In the genomic region with DNA sequence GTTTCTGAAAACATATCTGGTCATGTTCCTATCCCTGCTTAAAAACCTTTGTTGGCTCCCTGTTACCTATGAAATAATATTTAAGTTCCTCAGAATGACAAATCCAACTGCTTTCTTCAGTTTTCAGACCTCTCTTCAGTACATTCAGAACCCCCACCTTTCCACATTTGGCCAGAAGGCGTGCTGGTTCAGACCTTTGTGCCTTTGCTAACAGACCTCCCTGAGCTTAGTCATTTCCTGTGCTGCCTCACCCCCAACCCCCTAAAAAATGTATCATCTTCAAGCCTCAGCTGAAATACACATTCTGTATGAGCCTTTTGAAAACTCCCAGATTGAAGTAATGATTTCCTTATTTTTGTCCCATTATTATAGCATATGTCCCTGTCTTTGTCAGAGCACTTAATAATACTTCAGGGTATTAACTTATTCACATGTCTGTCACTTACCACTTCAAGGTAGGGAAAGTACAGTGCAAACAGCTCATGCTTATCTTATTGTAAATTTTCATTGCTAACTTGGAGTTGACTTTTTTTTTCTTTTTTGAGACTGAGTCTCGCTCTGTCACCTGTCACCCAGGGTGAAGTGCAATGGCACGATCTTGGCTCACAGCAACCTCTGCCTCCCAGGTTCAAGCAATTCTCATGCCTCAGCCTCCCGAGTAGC, we compare ENCODE assay signal across 9 cellular contexts. TPM values are rescaled to one million over a fixed set of nuclear protein-coding genes. Genes with fewer than 3 reads are reported as not detected.
DNase-seq lines count a peak whose midpoint lies in the region; ATAC-seq and TF ChIP-seq lines count a peak whose summit lies in the region.
"Had no signal": no experiment of that assay in that cellular context is flagged by ENCODE, and none has a peak within 500 bp of the region (broad histone marks: within the 10 kb centered on the region; RNA-seq: fewer than 3 reads in every experiment).

No MANE protein-coding gene starts in this region.

- H4K20me1 ChIP-seq in Karpas-422 (ENCODE audit: insufficient read depth, low read depth, low read length), result peaks cover 7% of the 10 kb centered on the region; the same call in 1 of the 2 replicates

- H3K4me2 ChIP-seq in Karpas-422 (ENCODE audit: low read depth, low read length, poor library complexity, severe bottlenecking), result no peak overlapping the region

- no peak overlapping the region for H3K9ac ChIP-seq in Karpas-422 (ENCODE audit: low read length)

- H3K4me3 ChIP-seq in fibroblast of pulmonary artery (replicated peaks; ENCODE audit: low read depth, low read length) (no peak overlapping the region), Karpas-422 (ENCODE audit: low read length) (no peak overlapping the region)

- no peak overlapping the region for H2AFZ ChIP-seq in Karpas-422 (ENCODE audit: low read length)

- no peaks in the 10 kb centered on the region for H3K4me1 ChIP-seq in Karpas-422 (ENCODE audit: low read length)

- H3K9me3 ChIP-seq in Karpas-422 (ENCODE audit: low read length), result no peaks in the 10 kb centered on the region

- no peaks in the 10 kb centered on the region for H3K9me2 ChIP-seq in Karpas-422 (replicated peaks; ENCODE audit: insufficient read depth, low read length)

- in situ Hi-C loops in KBM-7 (cut with MboI; ENCODE audit: low pct_unique_long_range_greater_than_20kb, low sequenced_read_pairs), result no loop called here

- TF ChIP-seq CTCF in fibroblast of pulmonary artery (IDR thresholded peaks at IDR 0.05; ENCODE audit: low read length, missing control alignments), result peak; percentile 47

- 0 out of 2 replicates have a peak, but pooled peaks cover 2% of the 10 kb centered on the region for H3K79me2 ChIP-seq in Karpas-422 (ENCODE audit: low read length)

- H3K36me3 ChIP-seq in Karpas-422 (ENCODE audit: insufficient read depth, low read length), result peaks cover 87% of the 10 kb centered on the region

- H3K27me3 ChIP-seq in Karpas-422 (ENCODE audit: low read length), result no peaks in the 10 kb centered on the region

- DNase-seq in KBM-7 (peak; percentile 45), fibroblast of pulmonary artery (ENCODE audit: low read depth) (peak; percentile 77), middle frontal gyrus (ENCODE audit: extremely low spot score, low spot score) (no peak), GM19238 (ENCODE audit: insufficient read length, low spot score) (no peak), Karpas-422 (no peak)
- DNase-seq in activated CD8-positive, alpha-beta memory T cell treated with anti-CD3 and anti-CD28 coated beads for 1 hour (ENCODE audit: extremely low read depth in 1 of 2, low read depth in 1 of 2), result peak; percentile 21 to 30
- peak; percentile 14 for DNase-seq in stimulated activated CD8-positive, alpha-beta memory T cell treated with anti-CD3 and anti-CD28 coated beads, Interleukin-12 subunit alpha, Interleukin-12 subunit beta, amount 100 ng/mL, for 24 hours (ENCODE audit: extremely low read depth)

- ATAC-seq in GM19328 (IDR thresholded peaks at IDR 0.05; ENCODE audit: unreplicated experiment), result no peak

- H3K27ac ChIP-seq in Karpas-422 (ENCODE audit: low read length), result no peak overlapping the region

RNA-seq across cellular contexts. Expression of a gene that starts 19.7 kb away (rescaled TPM):
- total RNA-seq in Karpas-422 (2014; rRNA removed; shearing (Covaris generic); ENCODE audit: low replicate concordance), result not detected in 2 replicates
- total RNA-seq: temporal lobe had no signal

Comparison
In these comparisons a context has a peak if more than half of its experiments do, and no peak if none do; other contexts are left out.
1. DNase-seq: peak in KBM-7 (single experiment), activated CD8-positive, alpha-beta memory T cell treated with anti-CD3 and anti-CD28 coated beads for 1 hour (2 of 2), fibroblast of pulmonary artery (single experiment) and stimulated activated CD8-positive, alpha-beta memory T cell treated with anti-CD3 and anti-CD28 coated beads, Interleukin-12 subunit alpha, Interleukin-12 subunit beta, amount 100 ng/mL, for 24 hours (single experiment); none in middle frontal gyrus (single experiment), GM19238 (single experiment) and Karpas-422 (single experiment).